Comparison of ENCODE assay signal across 7 cellular contexts in the genomic region with DNA sequence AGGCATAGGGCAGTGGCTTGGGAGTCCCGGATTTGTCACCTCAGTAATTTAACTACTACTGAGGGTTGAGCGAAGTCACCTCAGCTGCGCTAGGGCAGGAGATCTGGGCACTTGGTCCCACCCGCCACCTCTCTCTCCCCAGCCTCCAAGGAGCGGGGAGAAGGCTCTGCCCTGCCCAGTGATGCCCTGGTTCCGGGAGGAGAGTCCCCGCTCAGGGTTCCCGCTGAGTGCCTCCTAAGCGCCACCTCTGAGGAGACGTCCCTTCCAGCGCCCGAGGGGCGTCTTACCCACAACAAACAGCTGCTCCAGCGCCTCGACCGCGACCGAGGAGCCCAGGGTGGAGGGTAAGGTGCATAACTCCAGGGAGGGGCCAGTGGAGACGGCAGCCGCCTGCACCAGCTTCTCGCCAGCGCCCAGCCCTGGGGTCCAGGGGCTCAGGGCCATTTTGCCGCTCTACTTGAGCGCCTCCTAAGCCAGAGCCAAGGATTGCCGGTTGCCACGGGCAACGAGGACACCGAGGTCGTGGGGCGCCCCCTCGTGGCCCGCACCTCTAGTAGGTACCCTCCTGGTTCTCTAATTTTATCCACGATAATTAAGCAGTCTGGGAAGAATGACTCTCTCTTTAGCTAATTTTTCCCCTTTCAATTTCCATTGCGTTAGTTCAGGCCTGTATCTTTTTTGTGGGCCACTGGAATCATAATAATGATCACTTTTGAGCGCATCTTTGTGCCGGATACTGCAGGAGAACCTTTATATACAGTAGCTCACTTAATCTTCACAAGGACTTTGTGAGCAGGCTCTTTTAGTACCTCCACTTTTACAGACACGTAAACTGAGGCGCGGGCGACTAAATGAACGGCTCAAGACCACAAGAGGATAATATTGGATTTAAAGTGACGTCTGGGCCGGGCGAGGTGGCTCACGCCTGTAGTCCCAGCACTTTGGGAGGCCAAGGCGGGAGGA. TPM values are rescaled to one million over a fixed set of nuclear protein-coding genes. Genes with fewer than 3 reads are reported as not detected.
A peak's percentile ranks its signal among the peaks of the same experiment; 100 is the strongest.
DNase-seq lines count a peak whose midpoint lies in the region; ATAC-seq, FAIRE-seq and TF ChIP-seq lines count a peak whose summit lies in the region.

A gene (minus strand): TSS at position 481 of the 963 bp plus-strand sequence. CDS start 37 bp downstream, at position 444.

- peak; percentile 79 for TF ChIP-seq CTCF in WI38 (IDR thresholded peaks at IDR 0.05; ENCODE audit: low read depth, low read length)
- peak; percentile 76 for TF ChIP-seq CTCF in cardiac fibroblast (IDR thresholded peaks at IDR 0.05; ENCODE audit: low read depth, low read length)
- peak; percentile 37 to 78 (median 63) for TF ChIP-seq CTCF in spleen (IDR thresholded peaks at IDR 0.05 in 8 of 11, conservative IDR thresholded peaks at IDR 0.05 in 3 of 11)

- no peak for TF ChIP-seq POLR2A in spleen (IDR thresholded peaks at IDR 0.05)

- H3K27ac ChIP-seq in spleen: no peak within 1 kb of the TSS

- intact Hi-C loops in spleen (cut with DNase I; ENCODE audit: low total_unique reads): no loop called here

- 17 to 29% (median 18%) methylated on average over 29 to 46 of the region's 46 CpGs for WGBS in spleen, 5 donors

- peak; percentile 99 for ATAC-seq in GM18498 (IDR thresholded peaks at IDR 0.05; ENCODE audit: unreplicated experiment)
- ATAC-seq in HG02870 (IDR thresholded peaks at IDR 0.05; ENCODE audit: unreplicated experiment): peak; percentile 97

- H3K4me1 ChIP-seq in spleen: peaks cover 0 to 17% (median 13%) of the 10 kb centered on the region in 6 donors

- H3K36me3 ChIP-seq in spleen: no peaks in the 10 kb centered on the region

- peak; percentile 62 for FAIRE-seq in islet of Langerhans (lab: Jason Lieb, UNC)

- H3K27me3 ChIP-seq in spleen (replicated peaks in 1 of 7): peaks cover 0 to 28% (median 0%) of the 10 kb centered on the region in 7 donors

- no peaks in the 10 kb centered on the region for H3K9me3 ChIP-seq in spleen

- H3K4me3 ChIP-seq in WI38 (ENCODE audit: low read depth, low read length): peak within 1 kb of the TSS; percentile 53
- H3K4me3 ChIP-seq in cardiac fibroblast (replicated peaks in 1 of 2; ENCODE audit: low read depth in 2 of 2, low read length in 2 of 2): peak within 1 kb of the TSS; percentile 49
- H3K4me3 ChIP-seq in spleen: peak within 1 kb of the TSS; percentile 34 to 71 (median 44)

- DNase-seq in NCI-H187 treated with DMSO at 0.1 percent for 48 hours (lab: John Stamatoyannopoulos, UW): peak; percentile 70
- peak; percentile 74 to 82 for DNase-seq in cardiac fibroblast (ENCODE audit: low read depth in 2 of 2)
- peak; percentile 95 for DNase-seq in spleen

RNA-seq across cellular contexts. Expression of the gene that starts here (rescaled TPM):
- 1 to 10 TPM in 1 of 7 donors, under 1 TPM in 4, not detected in 2; 0.34 to 1.9 (median 0.43) TPM for total RNA-seq in spleen
- polyA plus RNA-seq in spleen: not detected
